15 cellular contexts compared by ENCODE assay signal in the genomic region with DNA sequence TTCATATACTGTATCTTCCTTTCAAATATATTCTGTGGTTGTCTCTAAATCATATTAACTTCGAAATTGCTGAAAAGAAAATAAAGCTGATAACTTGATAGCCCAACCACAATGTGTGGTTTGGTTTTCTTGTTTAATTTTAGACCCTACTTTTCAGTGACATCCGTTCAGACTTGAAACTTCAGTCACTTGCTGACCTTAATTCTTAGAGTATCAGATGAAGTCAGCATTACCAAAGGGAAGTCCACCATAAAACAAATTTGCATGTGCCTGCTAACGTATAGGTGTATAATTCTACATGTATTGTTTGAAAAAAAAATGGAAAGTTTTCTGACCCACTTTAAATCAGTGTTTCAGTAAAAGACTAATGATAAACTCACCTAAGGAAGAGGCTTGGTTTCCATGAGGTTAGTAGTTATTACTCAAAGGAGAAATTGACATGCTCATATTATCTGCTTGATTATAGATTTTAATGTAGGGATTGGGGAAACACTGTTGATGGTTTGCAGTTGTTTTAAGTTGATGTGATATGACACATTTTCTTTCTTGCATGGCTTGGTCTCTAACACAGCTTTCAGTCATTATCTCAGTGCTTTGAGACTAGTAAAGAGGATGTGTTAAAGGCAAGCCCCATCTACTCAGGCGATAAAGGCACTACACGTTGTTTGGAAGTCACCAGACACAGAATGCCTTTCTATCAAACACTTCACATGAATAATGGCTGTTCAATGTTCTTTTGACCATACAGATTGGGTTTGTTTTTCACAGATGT. TPM values are rescaled to one million over a fixed set of nuclear protein-coding genes. Genes with fewer than 3 reads are reported as not detected.
DNase-seq lines count a peak whose midpoint lies in the region; ATAC-seq, FAIRE-seq and TF ChIP-seq lines count a peak whose summit lies in the region.
"Had no signal": no experiment of that assay in that cellular context is flagged by ENCODE, and none has a peak within 500 bp of the region (broad histone marks: within the 10 kb centered on the region; RNA-seq: fewer than 3 reads in every experiment).

No MANE protein-coding gene starts in this region.

- no peaks in the 10 kb centered on the region for H3K36me3 ChIP-seq in DND-41 (ENCODE audit: insufficient read depth, low read length)
- no peaks in the 10 kb centered on the region for H3K36me3 ChIP-seq in pancreas

- 59 to 67% methylated on average over 5 of the region's 5 CpGs for WGBS in pancreas, 2 donors

- no peaks in the 10 kb centered on the region for H4K20me1 ChIP-seq in DND-41 (ENCODE audit: insufficient read depth, low read length)

- no peak overlapping the region for H3K4me3 Mint-ChIP-seq in activated CD4-positive, alpha-beta T cell treated with anti-CD3 and anti-CD28 coated beads, Interleukin-2, amount 10 ng/mL, durations not matched to agents 7 days and 5 days
- H3K4me3 Mint-ChIP-seq: activated B cell treated with CpG ODN at 0.5 μM for 24 hours; activated T-helper 1 cell treated with anti-CD3 and anti-CD28 coated beads, Interleukin-12 subunit alpha, Interleukin-12 subunit beta, Interleukin-2, Interleukin-4 antibody, amounts not matched to agents 30 ng/mL and 10 ng/mL and 1 ng/mL, durations not matched to agents 14 hours and 24 hours and 36 hours had no signal

- no peak overlapping the region for H3K4me2 ChIP-seq in DND-41 (ENCODE audit: insufficient read depth, low read length)

- POLR2A ChIA-PET in activated CD4-positive, alpha-beta T cell treated with anti-CD3 and anti-CD28 coated beads, Interleukin-2, amount 10 ng/mL, durations not matched to agents 7 days and 5 days (lab: Charles Lee): no interaction called here

- H3K4me3 ChIP-seq in DND-41 (ENCODE audit: low read depth in 1 of 2, low read length in 2 of 2): no peak overlapping the region
- H3K4me3 ChIP-seq in pancreas: no peak overlapping the region

- TF ChIP-seq CTCF in DND-41 (IDR thresholded peaks at IDR 0.05; ENCODE audit: borderline replicate concordance, extremely low read depth, low read length, poor library complexity, severe bottlenecking) (no peak), pancreas (IDR thresholded peaks at IDR 0.05) (no peak)

- no peak for DNase-seq in DND-41
- DNase-seq in GM19239 (ENCODE audit: insufficient read length, low spot score): no peak
- DNase-seq in pancreas: no peak
- DNase-seq in activated CD4-positive, alpha-beta T cell treated with anti-CD3 and anti-CD28 coated beads, Interleukin-2, amount 10 ng/mL, durations not matched to agents 7 days and 5 days: no peak
- no peak for DNase-seq in stimulated activated CD4-positive, alpha-beta T cell treated with anti-CD3 and anti-CD28 coated beads, Interleukin-12 subunit alpha, Interleukin-12 subunit beta, amount 100 ng/mL, for 4 hours
- no peak for DNase-seq in COLO829 (ENCODE audit: low spot score)
- DNase-seq: activated B cell treated with CpG ODN at 0.5 μM for 24 hours, NCI-H345, SIG-M5 had no signal

- CTCF ChIA-PET in activated CD4-positive, alpha-beta T cell treated with anti-CD3 and anti-CD28 coated beads, Interleukin-2, amount 10 ng/mL, durations not matched to agents 7 days and 5 days (lab: Charles Lee): no interaction called here

- H3K27me3 Mint-ChIP-seq in activated CD4-positive, alpha-beta T cell treated with anti-CD3 and anti-CD28 coated beads, Interleukin-2, amount 10 ng/mL, durations not matched to agents 7 days and 5 days: peaks cover 28% of the 10 kb centered on the region

- FAIRE-seq in GM19239 (lab: Jason Lieb, UNC) (peak; percentile 83), pancreas (lab: Jason Lieb, UNC) (no peak)
- FAIRE-seq: bronchial epithelial cell had no signal

- H3K27ac ChIP-seq in DND-41 (ENCODE audit: low read length): no peak overlapping the region
- H3K27ac ChIP-seq in pancreas: no peak overlapping the region

- H3K27ac Mint-ChIP-seq in activated CD4-positive, alpha-beta T cell treated with anti-CD3 and anti-CD28 coated beads, Interleukin-2, amount 10 ng/mL, durations not matched to agents 7 days and 5 days: no peak overlapping the region
- H3K27ac Mint-ChIP-seq: activated B cell treated with CpG ODN at 0.5 μM for 24 hours; activated T-helper 1 cell treated with anti-CD3 and anti-CD28 coated beads, Interleukin-12 subunit alpha, Interleukin-12 subunit beta, Interleukin-2, Interleukin-4 antibody, amounts not matched to agents 30 ng/mL and 10 ng/mL and 1 ng/mL, durations not matched to agents 14 hours and 24 hours and 36 hours had no signal

- H3K36me3 Mint-ChIP-seq in activated CD4-positive, alpha-beta T cell treated with anti-CD3 and anti-CD28 coated beads, Interleukin-2, amount 10 ng/mL, durations not matched to agents 7 days and 5 days (ENCODE audit: low read depth): no peaks in the 10 kb centered on the region

- H3K79me2 ChIP-seq in DND-41 (ENCODE audit: insufficient read depth, low read length): no peaks in the 10 kb centered on the region

- no peak overlapping the region for H3K9ac ChIP-seq in DND-41 (ENCODE audit: low read depth, low read length)

- no peaks in the 10 kb centered on the region for H3K9me3 Mint-ChIP-seq in activated CD4-positive, alpha-beta T cell treated with anti-CD3 and anti-CD28 coated beads, Interleukin-2, amount 10 ng/mL, durations not matched to agents 7 days and 5 days
- H3K9me3 Mint-ChIP-seq: activated B cell treated with CpG ODN at 0.5 μM for 24 hours; activated T-helper 1 cell treated with anti-CD3 and anti-CD28 coated beads, Interleukin-12 subunit alpha, Interleukin-12 subunit beta, Interleukin-2, Interleukin-4 antibody, amounts not matched to agents 30 ng/mL and 10 ng/mL and 1 ng/mL, durations not matched to agents 14 hours and 24 hours and 36 hours had no signal

- H3K9me3 ChIP-seq in DND-41 (ENCODE audit: insufficient read depth, low read length, severe bottlenecking) (no peaks in the 10 kb centered on the region), pancreas (no peaks in the 10 kb centered on the region)

- no peak overlapping the region for H2AFZ ChIP-seq in DND-41 (ENCODE audit: low read depth, low read length)

- 0 out of 3 replicates have a peak, but pooled peaks have one; percentile 31 for ATAC-seq in DND-41 (ENCODE audit: insufficient read depth, low read depth)
- ATAC-seq in HG02610 (IDR thresholded peaks at IDR 0.05; ENCODE audit: unreplicated experiment): peak; percentile 83
- peak; percentile 73 for ATAC-seq in HG03439 (IDR thresholded peaks at IDR 0.05; ENCODE audit: unreplicated experiment)
- ATAC-seq in pancreas: no peak

- intact Hi-C loops in pancreas (cut with DNase I): no loop called here

- no peaks in the 10 kb centered on the region for H3K27me3 ChIP-seq in DND-41 (ENCODE audit: insufficient read depth, low read length, poor library complexity)
- H3K27me3 ChIP-seq in pancreas: no peaks in the 10 kb centered on the region

- peaks cover 8% of the 10 kb centered on the region for H3K4me1 Mint-ChIP-seq in activated CD4-positive, alpha-beta T cell treated with anti-CD3 and anti-CD28 coated beads, Interleukin-2, amount 10 ng/mL, durations not matched to agents 7 days and 5 days

- H3K4me1 ChIP-seq in DND-41 (ENCODE audit: insufficient read depth, low read length) (peaks cover 4% of the 10 kb centered on the region; the same call in 1 of the 2 replicates), pancreas (no peaks in the 10 kb centered on the region)

RNA-seq across cellular contexts. Expression of gene IL17A, which starts 5.2 kb away (rescaled TPM):
- total RNA-seq in pancreas: not detected
- polyA plus RNA-seq in pancreas: not detected
- total RNA-seq in activated CD4-positive, alpha-beta T cell treated with anti-CD3 and anti-CD28 coated beads, Interleukin-2, amount 10 ng/mL, durations not matched to agents 7 days and 5 days: under 1 TPM; 0.62 to 0.82 TPM
- total RNA-seq: activated B cell treated with CpG ODN at 0.5 μM for 24 hours; activated T-helper 1 cell treated with anti-CD3 and anti-CD28 coated beads, Interleukin-12 subunit alpha, Interleukin-12 subunit beta, Interleukin-2, Interleukin-4 antibody, amounts not matched to agents 30 ng/mL and 10 ng/mL and 1 ng/mL, durations not matched to agents 14 hours and 24 hours and 36 hours; bronchial epithelial cell; epithelial cell of proximal tubule; H4 had no signal

Comparison
In these comparisons a context has a peak if more than half of its experiments do, and no peak if none do; other contexts are left out.
1. ATAC-seq: peak in DND-41 (single experiment), HG02610 (single experiment) and HG03439 (single experiment); none in pancreas (0 of 4).